ENCODE assay signal across 18 cellular contexts in genomic region chr9:135858491-135859185, GRCh38. TPM values are rescaled to one million over a fixed set of nuclear protein-coding genes. Genes with fewer than 3 reads are reported as not detected.
DNase-seq lines count a peak whose midpoint lies in the region; ATAC-seq, FAIRE-seq and TF ChIP-seq lines count a peak whose summit lies in the region.
"Had no signal": no experiment of that assay in that cellular context is flagged by ENCODE, and none has a peak within 500 bp of the region (broad histone marks: within the 10 kb centered on the region; RNA-seq: fewer than 3 reads in every experiment).

No MANE protein-coding gene starts in this region.

- peaks cover 21% of the 10 kb centered on the region for H3K4me1 Mint-ChIP-seq in activated T-cell treated with anti-CD3 and anti-CD28 coated beads, Interleukin-2, amount 50 U/mL, for 72 hours (ENCODE audit: low read depth)
- peaks cover 7% of the 10 kb centered on the region for H3K4me1 Mint-ChIP-seq in glutamatergic neuron (ENCODE audit: low read depth, unreplicated experiment)

- H3K27me3 Mint-ChIP-seq in activated T-cell treated with anti-CD3 and anti-CD28 coated beads, Interleukin-2, amount 50 U/mL, for 72 hours (ENCODE audit: low read depth), result no peaks in the 10 kb centered on the region
- H3K27me3 Mint-ChIP-seq in glutamatergic neuron (ENCODE audit: unreplicated experiment), result peaks cover 14% of the 10 kb centered on the region
- H3K27me3 Mint-ChIP-seq: CD4-positive, CD25-positive, alpha-beta regulatory T cell; naive thymus-derived CD8-positive, alpha-beta T cell had no signal

- no peaks in the 10 kb centered on the region for H3K27me3 ChIP-seq in WERI-Rb-1 (ENCODE audit: insufficient read depth, low read depth, severe bottlenecking)
- H3K27me3 ChIP-seq: upper lobe of left lung had no signal

- H3K27ac Mint-ChIP-seq in activated T-cell treated with anti-CD3 and anti-CD28 coated beads, Interleukin-2, amount 50 U/mL, for 72 hours, result no peak overlapping the region
- no peak overlapping the region for H3K27ac Mint-ChIP-seq in glutamatergic neuron (ENCODE audit: unreplicated experiment)

- no peaks in the 10 kb centered on the region for H3K9me3 ChIP-seq in WERI-Rb-1 (ENCODE audit: severe bottlenecking)
- no peaks in the 10 kb centered on the region for H3K9me3 ChIP-seq in kidney (ENCODE audit: control insufficient read depth in 1 of 2, low read length in 2 of 2)
- H3K9me3 ChIP-seq: HAP-1, prostate gland, upper lobe of left lung had no signal

- H3K27ac ChIP-seq in WERI-Rb-1, result peak overlapping the region; percentile 48
- H3K27ac ChIP-seq in kidney (ENCODE audit: low read depth in 2 of 2, low read length in 2 of 2), result no peak overlapping the region
- H3K27ac ChIP-seq: prostate gland, upper lobe of left lung had no signal

- no peak for FAIRE-seq in kidney (lab: Jason Lieb, UNC)
- FAIRE-seq: GM19239 had no signal

- H3K9me3 Mint-ChIP-seq in activated T-cell treated with anti-CD3 and anti-CD28 coated beads, Interleukin-2, amount 50 U/mL, for 72 hours, result no peaks in the 10 kb centered on the region
- peaks cover 7% of the 10 kb centered on the region for H3K9me3 Mint-ChIP-seq in glutamatergic neuron (ENCODE audit: unreplicated experiment)
- H3K9me3 Mint-ChIP-seq: naive thymus-derived CD8-positive, alpha-beta T cell had no signal

- intact Hi-C loops in kidney (cut with DNase I), result no loop called here

- peaks cover 67% of the 10 kb centered on the region for H3K36me3 ChIP-seq in WERI-Rb-1
- H3K36me3 ChIP-seq in kidney (ENCODE audit: control insufficient read depth in 1 of 2, insufficient read depth in 2 of 2, low read length in 2 of 2), result peaks cover 5 to 7% of the 10 kb centered on the region in 2 donors
- H3K36me3 ChIP-seq: prostate gland had no signal

- no peaks in the 10 kb centered on the region for H3K4me1 ChIP-seq in kidney (ENCODE audit: control insufficient read depth in 1 of 2, insufficient read depth in 1 of 2, low read depth in 1 of 2, low read length in 2 of 2)
- H3K4me1 ChIP-seq: HAP-1, prostate gland, upper lobe of left lung had no signal

- no peak overlapping the region for H3K4me3 Mint-ChIP-seq in activated T-cell treated with anti-CD3 and anti-CD28 coated beads, Interleukin-2, amount 50 U/mL, for 72 hours
- H3K4me3 Mint-ChIP-seq in glutamatergic neuron (ENCODE audit: unreplicated experiment), result no peak overlapping the region
- H3K4me3 Mint-ChIP-seq: CD4-positive, CD25-positive, alpha-beta regulatory T cell; naive thymus-derived CD8-positive, alpha-beta T cell had no signal

- no peak overlapping the region for H3K9ac ChIP-seq in kidney (ENCODE audit: low read length in 2 of 2)

- H3K4me3 ChIP-seq in WERI-Rb-1 (ENCODE audit: low read depth, low read length) (no peak overlapping the region), kidney (ENCODE audit: low read length in 2 of 2) (no peak overlapping the region)
- H3K4me3 ChIP-seq: HAP-1, prostate gland, upper lobe of left lung had no signal

- TF ChIP-seq CTCF in WERI-Rb-1 (IDR thresholded peaks at IDR 0.05; ENCODE audit: low read depth, low read length) (no peak), glutamatergic neuron (IDR thresholded peaks at IDR 0.05; ENCODE audit: partially characterized antibody, unreplicated experiment) (no peak), kidney (IDR thresholded peaks at IDR 0.05; ENCODE audit: borderline replicate concordance, extremely low read depth, insufficient read depth) (no peak)

- ATAC-seq in activated T-cell treated with anti-CD3 and anti-CD28 coated beads, Interleukin-2, amount 50 U/mL, for 72 hours (replicated peaks in 1 of 2), result peak; percentile 60 to 78
- ATAC-seq: naive thymus-derived CD8-positive, alpha-beta T cell had no signal

- DNase-seq in activated T-cell treated with anti-CD3 and anti-CD28 coated beads, Interleukin-2, amount 50 U/mL, for 72 hours, result no peak
- DNase-seq in activated T-cell treated with anti-CD3 and anti-CD28 coated beads, Interleukin-2, amount 50 U/mL, for 48 hours, result no peak
- DNase-seq in WERI-Rb-1 (no peak), globus pallidus (ENCODE audit: low spot score) (peak; percentile 51), stromal cell of bone marrow (ENCODE audit: low read depth) (peak; percentile 7), glutamatergic neuron (no peak), NCI-H1417 treated with DMSO at 0.1 percent for 48 hours (lab: John Stamatoyannopoulos, UW) (no peak), kidney (no peak)
- DNase-seq: CD4-positive, CD25-positive, alpha-beta regulatory T cell; DMS79; Kasumi-1; naive thymus-derived CD8-positive, alpha-beta T cell; NCI-H146; NCI-H226; upper lobe of left lung had no signal

- H3K36me3 Mint-ChIP-seq in activated T-cell treated with anti-CD3 and anti-CD28 coated beads, Interleukin-2, amount 50 U/mL, for 72 hours (ENCODE audit: insufficient read depth in 2 of 2), result peaks cover 6 to 14% of the 10 kb centered on the region in 2 donors
- peaks cover 10% of the 10 kb centered on the region for H3K36me3 Mint-ChIP-seq in glutamatergic neuron (ENCODE audit: unreplicated experiment)

RNA-seq across cellular contexts. Expression of gene CAMSAP1, which starts 48.7 kb away (rescaled TPM):
- 10 to 100 TPM; 42.2 to 53.4 TPM for total RNA-seq in activated T-cell treated with anti-CD3 and anti-CD28 coated beads, Interleukin-2, amount 50 U/mL, for 72 hours
- total RNA-seq in glutamatergic neuron (ENCODE audit: unreplicated experiment), result 150 TPM
- 38.6 TPM for total RNA-seq in kidney
- polyA plus RNA-seq in kidney (ENCODE audit: insufficient read depth, low read depth, low replicate concordance), result 3.3 TPM

Comparison
In these comparisons a context has a peak if more than half of its experiments do, and no peak if none do; other contexts are left out.
1. DNase-seq: peak in globus pallidus (single experiment) and stromal cell of bone marrow (single experiment); none in activated T-cell treated with anti-CD3 and anti-CD28 coated beads, Interleukin-2, amount 50 U/mL, for 72 hours (0 of 2), activated T-cell treated with anti-CD3 and anti-CD28 coated beads, Interleukin-2, amount 50 U/mL, for 48 hours (0 of 2), WERI-Rb-1 (single experiment), glutamatergic neuron (single experiment), NCI-H1417 treated with DMSO at 0.1 percent for 48 hours (single experiment) and kidney (single experiment).